Comparison of ENCODE assay signal across 2 cellular contexts in genomic region chr3:45832691-45833090, GRCh38.
TF ChIP-seq lines count a peak whose summit lies in the region.

No MANE protein-coding gene starts in this region.

TF ChIP-seq in WTC11, 78 proteins besides CTCF, POLR2A, EP300 and RAD21 (continued from another document):
- TF ChIP-seq E2F4 (CRISPR knock-in tag; IDR thresholded peaks at IDR 0.05; ENCODE audit: borderline replicate concordance, low read depth) (no peak), PRDM15 (CRISPR knock-in tag; IDR thresholded peaks at IDR 0.05) (no peak), NR2C2 (CRISPR knock-in tag; IDR thresholded peaks at IDR 0.05) (no peak), TCF7 (CRISPR knock-in tag; IDR thresholded peaks at IDR 0.05; ENCODE audit: low read depth) (no peak), PREB (CRISPR knock-in tag; IDR thresholded peaks at IDR 0.05; ENCODE audit: borderline replicate concordance) (no peak), ZNF396 (CRISPR knock-in tag; IDR thresholded peaks at IDR 0.05; ENCODE audit: borderline replicate concordance) (no peak), GTF2I (CRISPR knock-in tag; conservative IDR thresholded peaks at IDR 0.05) (no peak), RORB (CRISPR knock-in tag; IDR thresholded peaks at IDR 0.05) (no peak), CREB1 (CRISPR knock-in tag; IDR thresholded peaks at IDR 0.05) (no peak), SMAD3 (CRISPR knock-in tag; IDR thresholded peaks at IDR 0.05; ENCODE audit: borderline replicate concordance) (no peak), SP1 (CRISPR knock-in tag; conservative IDR thresholded peaks at IDR 0.05) (no peak)

TF ChIP-seq in liver, 16 proteins besides CTCF, POLR2A, EP300 and RAD21 (continued from another document):
- no peak for TF ChIP-seq EGR1 (IDR thresholded peaks at IDR 0.05; ENCODE audit: low read depth in 2 of 2)
- TF ChIP-seq FOXA1 (IDR thresholded peaks at IDR 0.05) = no peak
- TF ChIP-seq SP1 (IDR thresholded peaks at IDR 0.05) = no peak
- no peak for TF ChIP-seq MAX (IDR thresholded peaks at IDR 0.05)
- no peak for TF ChIP-seq ATF3 (IDR thresholded peaks at IDR 0.05)
- TF ChIP-seq HNF4A (conservative IDR thresholded peaks at IDR 0.05) = no peak
TF ChIP-seq in liver: peak in this region for 0.
